13 cellular contexts compared by ENCODE assay signal in genomic region chr13:99988469-99989375, GRCh38. TPM values are rescaled to one million over a fixed set of nuclear protein-coding genes. Genes with fewer than 3 reads are reported as not detected.
DNase-seq lines count a peak whose midpoint lies in the region; ATAC-seq and TF ChIP-seq lines count a peak whose summit lies in the region.
"Had no signal": no experiment of that assay in that cellular context is flagged by ENCODE, and none has a peak within 500 bp of the region (broad histone marks: within the 10 kb centered on the region; RNA-seq: fewer than 3 reads in every experiment).

No MANE protein-coding gene starts in this region.

- H3K4me1 Mint-ChIP-seq in CD8-positive, alpha-beta memory T cell: peaks cover 14 to 35% (median 33%) of the 10 kb centered on the region in 3 donors
- H3K4me1 Mint-ChIP-seq in naive thymus-derived CD4-positive, alpha-beta T cell: peaks cover 4 to 46% (median 29%) of the 10 kb centered on the region in 7 donors

- H3K9me3 Mint-ChIP-seq in CD8-positive, alpha-beta memory T cell: peaks cover 14 to 46% (median 42%) of the 10 kb centered on the region in 5 donors
- peaks cover 0 to 71% (median 29%) of the 10 kb centered on the region in 11 donors for H3K9me3 Mint-ChIP-seq in naive thymus-derived CD4-positive, alpha-beta T cell
- H3K9me3 Mint-ChIP-seq: activated T-helper 1 cell treated with anti-CD3 and anti-CD28 coated beads, Interleukin-12 subunit alpha, Interleukin-12 subunit beta, Interleukin-2, Interleukin-4 antibody, amounts not matched to agents 30 ng/mL and 10 ng/mL and 1 ng/mL, durations not matched to agents 14 hours and 24 hours and 36 hours had no signal

- peaks cover 5% of the 10 kb centered on the region for H3K9me3 ChIP-seq in CD8-positive, alpha-beta memory T cell (ENCODE audit: low read length)
- H3K9me3 ChIP-seq in naive thymus-derived CD4-positive, alpha-beta T cell (ENCODE audit: control insufficient read depth in 2 of 3, low read length in 3 of 3): peaks cover 0 to 12% (median 3%) of the 10 kb centered on the region in 3 experiments
- no peaks in the 10 kb centered on the region for H3K9me3 ChIP-seq in thyroid gland
- H3K9me3 ChIP-seq: mucosa of descending colon, sigmoid colon had no signal

- intact Hi-C loops in naive thymus-derived CD4-positive, alpha-beta T cell (cut with micrococcal nuclease): loop anchor here (2.0 kb wide), 2 partner anchors 16 to 28 kb away; no protein-coding TSS in a partner anchor
- intact Hi-C loops in thyroid gland (cut with DNase I): loop anchor here (10.0 kb wide), 1 partner anchor 334 kb away; no protein-coding TSS in a partner anchor

- no peak for DNase-seq in CD8-positive, alpha-beta memory T cell
- DNase-seq in naive thymus-derived CD4-positive, alpha-beta T cell: no peak
- DNase-seq in NCI-H345 treated with DMSO at 0.1 percent for 48 hours (lab: John Stamatoyannopoulos, UW; ENCODE audit: unreplicated experiment) (no peak), NCI-H1092 treated with DMSO at 0.1 percent for 48 hours (lab: John Stamatoyannopoulos, UW) (no peak), thyroid gland (no peak)
- DNase-seq: NCI-H1694, sigmoid colon had no signal

- H3K4me1 ChIP-seq in CD8-positive, alpha-beta memory T cell (ENCODE audit: insufficient read depth, low read length): peaks cover 20% of the 10 kb centered on the region
- H3K4me1 ChIP-seq in naive thymus-derived CD4-positive, alpha-beta T cell (ENCODE audit: control insufficient read depth in 2 of 2, insufficient read depth in 2 of 2, low read length in 2 of 2): peaks cover 6 to 25% of the 10 kb centered on the region in 2 donors
- peaks cover 0 to 13% of the 10 kb centered on the region in 2 donors for H3K4me1 ChIP-seq in thyroid gland

- peaks cover 93% of the 10 kb centered on the region for H3K27me3 ChIP-seq in CD8-positive, alpha-beta memory T cell (ENCODE audit: insufficient read depth, low read length, poor library complexity, severe bottlenecking)
- H3K27me3 ChIP-seq in naive thymus-derived CD4-positive, alpha-beta T cell (ENCODE audit: control insufficient read depth in 2 of 2, insufficient read depth in 2 of 2, low read length in 2 of 2): peaks cover 36 to 95% of the 10 kb centered on the region in 2 donors
- peaks cover 86% of the 10 kb centered on the region for H3K27me3 ChIP-seq in thyroid gland

- peaks cover 86 to 91% of the 10 kb centered on the region in 2 donors for H3K27me3 Mint-ChIP-seq in CD8-positive, alpha-beta memory T cell
- H3K27me3 Mint-ChIP-seq in naive thymus-derived CD4-positive, alpha-beta T cell: peaks cover 68 to 91% (median 88%) of the 10 kb centered on the region in 5 donors

- no peak for TF ChIP-seq RAD21 in Ishikawa (IDR thresholded peaks at IDR 0.05; ENCODE audit: low read depth)

- no peak for TF ChIP-seq POLR2A in thyroid gland (IDR thresholded peaks at IDR 0.05)

- no peak for TF ChIP-seq EP300 in Ishikawa (IDR thresholded peaks at IDR 0.05; ENCODE audit: borderline replicate concordance)

- no peak overlapping the region for H3K4me3 ChIP-seq in CD8-positive, alpha-beta memory T cell (ENCODE audit: low read length)
- H3K4me3 ChIP-seq in naive thymus-derived CD4-positive, alpha-beta T cell (ENCODE audit: low read length): no peak overlapping the region
- no peak overlapping the region for H3K4me3 ChIP-seq in thyroid gland (replicated peaks in 1 of 3)
- H3K4me3 ChIP-seq: mucosa of descending colon, sigmoid colon had no signal

- peak overlapping the region in 2 of 8 donors; percentile 66 to 70 for H3K27ac Mint-ChIP-seq in CD8-positive, alpha-beta memory T cell
- peak overlapping the region in 5 of 9 donors; percentile 34 to 59 (median 38) for H3K27ac Mint-ChIP-seq in naive thymus-derived CD4-positive, alpha-beta T cell

- WGBS in thyroid gland, 2 donors: 9 to 11% methylated on average over 39 to 40 of the region's 50 CpGs

- no peak overlapping the region for H3K27ac ChIP-seq in CD8-positive, alpha-beta memory T cell (ENCODE audit: low read depth, low read length)
- peak overlapping the region; percentile 81 for H3K27ac ChIP-seq in cingulate gyrus (ENCODE audit: low read depth, low read length)
- no peak overlapping the region for H3K27ac ChIP-seq in naive thymus-derived CD4-positive, alpha-beta T cell (ENCODE audit: low read depth, low read length)
- H3K27ac ChIP-seq in thyroid gland: no peak overlapping the region
- H3K27ac ChIP-seq: sigmoid colon had no signal

- peak overlapping the region in 5 of 7 donors; percentile 23 to 68 (median 61) for H3K4me3 Mint-ChIP-seq in CD8-positive, alpha-beta memory T cell
- peak overlapping the region in 7 of 10 donors; percentile 33 to 70 (median 58) for H3K4me3 Mint-ChIP-seq in naive thymus-derived CD4-positive, alpha-beta T cell
- H3K4me3 Mint-ChIP-seq: activated T-helper 1 cell treated with anti-CD3 and anti-CD28 coated beads, Interleukin-12 subunit alpha, Interleukin-12 subunit beta, Interleukin-2, Interleukin-4 antibody, amounts not matched to agents 30 ng/mL and 10 ng/mL and 1 ng/mL, durations not matched to agents 14 hours and 24 hours and 36 hours had no signal

- H3K36me3 ChIP-seq in CD8-positive, alpha-beta memory T cell (ENCODE audit: insufficient read depth, low read length): no peaks in the 10 kb centered on the region
- H3K36me3 ChIP-seq in naive thymus-derived CD4-positive, alpha-beta T cell (ENCODE audit: control insufficient read depth in 2 of 3, insufficient read depth in 3 of 3, low read length in 3 of 3): no peaks in the 10 kb centered on the region
- H3K36me3 ChIP-seq in thyroid gland: no peaks in the 10 kb centered on the region
- H3K36me3 ChIP-seq: sigmoid colon had no signal

- no peak for ATAC-seq in naive thymus-derived CD4-positive, alpha-beta T cell

- TF ChIP-seq CTCF in thyroid gland (IDR thresholded peaks at IDR 0.05): no peak

- POLR2A ChIA-PET in CD8-positive, alpha-beta memory T cell (lab: Charles Lee): no interaction called here
- POLR2A ChIA-PET in naive thymus-derived CD4-positive, alpha-beta T cell (lab: Charles Lee): interaction anchor here (1.0 to 1.5 kb wide), 2 partner anchors 14 to 171 kb away, joined by 3 read pairs; no protein-coding TSS in a partner anchor

- H3K36me3 Mint-ChIP-seq in CD8-positive, alpha-beta memory T cell: peaks cover 0 to 4% (median 0%) of the 10 kb centered on the region in 3 donors
- peaks cover 0 to 21% (median 7%) of the 10 kb centered on the region in 5 donors for H3K36me3 Mint-ChIP-seq in naive thymus-derived CD4-positive, alpha-beta T cell

- CTCF ChIA-PET in CD8-positive, alpha-beta memory T cell (lab: Charles Lee): no interaction called here
- CTCF ChIA-PET in naive thymus-derived CD4-positive, alpha-beta T cell (lab: Charles Lee): no interaction called here

TF ChIP-seq in Ishikawa, 13 proteins besides CTCF, POLR2A, EP300 and RAD21:
- TF ChIP-seq ZBTB7A (IDR thresholded peaks at IDR 0.05; ENCODE audit: low read depth) (0 out of 2 replicates have a peak, but pooled peaks have one; percentile 35), FOXM1 (IDR thresholded peaks at IDR 0.05; ENCODE audit: borderline replicate concordance, low read depth) (no peak), CREB1 (IDR thresholded peaks at IDR 0.05; ENCODE audit: low read depth) (no peak)

RNA-seq across cellular contexts. Expression of gene ZIC2, which starts 7.1 kb away (rescaled TPM):
- not detected for total RNA-seq in CD8-positive, alpha-beta memory T cell
- polyA plus RNA-seq in CD8-positive, alpha-beta memory T cell: not detected
- total RNA-seq in naive thymus-derived CD4-positive, alpha-beta T cell: under 1 TPM in 1 of 5 experiments, not detected in 4; 0.51 TPM
- polyA plus RNA-seq in naive thymus-derived CD4-positive, alpha-beta T cell: not detected
- not detected for total RNA-seq in thyroid gland
- total RNA-seq: bronchial epithelial cell, sigmoid colon had no signal

RNA-seq across cellular contexts. Expression of gene ZIC5, which starts 17.2 kb away (rescaled TPM):
- not detected for total RNA-seq in CD8-positive, alpha-beta memory T cell
- not detected for polyA plus RNA-seq in CD8-positive, alpha-beta memory T cell
- not detected for total RNA-seq in naive thymus-derived CD4-positive, alpha-beta T cell
- polyA plus RNA-seq in naive thymus-derived CD4-positive, alpha-beta T cell: not detected
- not detected for total RNA-seq in thyroid gland
- total RNA-seq: activated T-helper 1 cell treated with anti-CD3 and anti-CD28 coated beads, Interleukin-12 subunit alpha, Interleukin-12 subunit beta, Interleukin-2, Interleukin-4 antibody, amounts not matched to agents 30 ng/mL and 10 ng/mL and 1 ng/mL, durations not matched to agents 14 hours and 24 hours and 36 hours; bronchial epithelial cell; mucosa of descending colon; sigmoid colon had no signal
- polyA plus RNA-seq: esophagus, sigmoid colon had no signal
